ENCODE assay signal across 8 cellular contexts in the genomic region with DNA sequence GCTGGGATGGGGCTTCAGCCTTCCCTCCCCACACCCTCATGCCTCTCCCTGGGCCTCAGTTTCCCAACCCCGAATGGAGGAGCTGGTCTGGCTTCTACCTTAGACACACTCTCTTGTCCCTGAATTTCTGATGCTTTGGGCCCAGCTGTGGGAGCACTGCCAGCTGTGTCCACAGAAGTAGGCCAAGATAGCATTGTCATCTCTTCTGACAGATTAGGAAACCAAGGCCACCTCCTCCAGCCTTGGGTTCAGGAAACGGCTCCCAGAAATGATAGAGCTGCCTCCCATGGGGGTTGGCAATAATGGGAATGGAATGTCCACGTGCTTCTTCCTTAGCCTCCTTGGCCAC. TPM values are rescaled to one million over a fixed set of nuclear protein-coding genes. Genes with fewer than 3 reads are reported as not detected.
DNase-seq lines count a peak whose midpoint lies in the region; FAIRE-seq and TF ChIP-seq lines count a peak whose summit lies in the region.

No MANE protein-coding gene starts in this region.

- H3K27ac ChIP-seq in duodenal mucosa (ENCODE audit: low read depth, low read length) = no peak overlapping the region

- POLR2A ChIA-PET in BJ (lab: Charles Lee) = no interaction called here

- no peaks in the 10 kb centered on the region for H3K27me3 ChIP-seq in BJ (ENCODE audit: control insufficient read depth, insufficient read depth, low read length)
- no peaks in the 10 kb centered on the region for H3K27me3 ChIP-seq in MG63
- H3K27me3 ChIP-seq in duodenal mucosa (ENCODE audit: control insufficient read depth in 1 of 2, insufficient read depth in 2 of 2, low read length in 2 of 2) = no peaks in the 10 kb centered on the region

- H3K9me3 ChIP-seq in MG63 (no peaks in the 10 kb centered on the region), duodenal mucosa (ENCODE audit: control insufficient read depth in 1 of 2, low read length in 2 of 2) (no peaks in the 10 kb centered on the region)

- CTCF ChIA-PET in BJ (lab: Yijun Ruan, JAX) = interaction anchor here (1.2 to 3.0 kb wide), 4 partner anchors 10 to 31 kb away, joined by 3 to 8 read pairs (median 7); no protein-coding TSS in a partner anchor

- H3K4me3 ChIP-seq in BJ (ENCODE audit: low read depth, low read length) (peak overlapping the region; percentile 81), MG63 (peak overlapping the region; percentile 85), duodenal mucosa (ENCODE audit: low read depth in 1 of 2, low read length in 2 of 2) (peak overlapping the region; percentile 72 to 77)

- DNase-seq in BJ (ENCODE audit: low read depth) = no peak
- no peak for DNase-seq in MG63
- DNase-seq in D721Med (ENCODE audit: insufficient read length, low spot score) = no peak
- DNase-seq in NCI-H524 (lab: John Stamatoyannopoulos, UW) = no peak
- no peak for DNase-seq in HuH-7 (ENCODE audit: low spot score)
- DNase-seq in HuH-7.5 (ENCODE audit: low spot score) = no peak

- peaks cover 21 to 29% of the 10 kb centered on the region in 2 donors for H3K4me1 ChIP-seq in duodenal mucosa (ENCODE audit: control insufficient read depth in 1 of 2, insufficient read depth in 2 of 2, low read length in 2 of 2)

- peaks cover 25% of the 10 kb centered on the region for H3K36me3 Mint-ChIP-seq in nephron (ENCODE audit: low read depth)

- H3K4me3 Mint-ChIP-seq in nephron = peak overlapping the region; percentile 81 to 85 (median 83)

- H3K27ac Mint-ChIP-seq in nephron = peak overlapping the region; percentile 37 to 60 (median 52)

- H3K9me3 Mint-ChIP-seq in nephron = no peaks in the 10 kb centered on the region

- H3K9ac ChIP-seq in duodenal mucosa (ENCODE audit: low read depth in 1 of 2, low read length in 2 of 2) = peak overlapping the region; percentile 60 to 73

- H3K36me3 ChIP-seq in BJ (ENCODE audit: control insufficient read depth, insufficient read depth, low read length) (peaks cover 39% of the 10 kb centered on the region), MG63 (peaks cover 57% of the 10 kb centered on the region), duodenal mucosa (ENCODE audit: control insufficient read depth in 1 of 2, insufficient read depth in 2 of 2, low read length in 2 of 2) (peaks cover 39 to 44% of the 10 kb centered on the region in 2 donors)

- no peak for FAIRE-seq in D721Med (lab: Jason Lieb, UNC)

- H3K4me1 Mint-ChIP-seq in nephron = peaks cover 17% of the 10 kb centered on the region

- H3K27me3 Mint-ChIP-seq in nephron (ENCODE audit: low read depth) = peaks cover 4% of the 10 kb centered on the region

- TF ChIP-seq CTCF in BJ (IDR thresholded peaks at IDR 0.05; ENCODE audit: insufficient read depth, low read depth, low read length) (no peak), nephron (IDR thresholded peaks at IDR 0.05; ENCODE audit: unreplicated experiment in 3 of 3) (no peak), D721Med (IDR thresholded peaks at IDR 0.05; ENCODE audit: insufficient read depth, missing control alignments) (no peak)

RNA-seq across cellular contexts. Expression of a gene that starts 1.3 kb away (rescaled TPM):
- polyA plus RNA-seq in BJ (2011; rRNA removed) = 43.4 and 73.9 TPM in 2 replicates
- 59.0 and 65.9 TPM in 2 replicates for polyA minus RNA-seq in BJ (2011; rRNA and poly(A)+ RNA removed)
- total RNA-seq in MG63 (2014; rRNA removed; shearing (Covaris generic); ENCODE audit: low replicate concordance) = 42.3 and 53.5 TPM in 2 replicates
